In genomic region chr4:663438-664428, GRCh38 we compare ENCODE assay signal across 6 cellular contexts. TPM values are rescaled to one million over a fixed set of nuclear protein-coding genes. Genes with fewer than 3 reads are reported as not detected.
DNase-seq lines count a peak whose midpoint lies in the region; ATAC-seq and TF ChIP-seq lines count a peak whose summit lies in the region.

No MANE protein-coding gene starts in this region.

- no peak overlapping the region for H3K9ac ChIP-seq in endodermal cell (ENCODE audit: extremely low read depth, low read length, poor library complexity, severe bottlenecking)

- peak overlapping the region; percentile 70 for H3K4me3 ChIP-seq in endodermal cell (ENCODE audit: low read length)
- H3K4me3 ChIP-seq in sigmoid colon, result peak overlapping the region; percentile 39 to 70 (median 56)

- H3K9me3 ChIP-seq in endodermal cell (ENCODE audit: control insufficient read depth, low read length), result no peaks in the 10 kb centered on the region
- H3K9me3 ChIP-seq in sigmoid colon, result no peaks in the 10 kb centered on the region

- no peaks in the 10 kb centered on the region for H3K4me1 ChIP-seq in endodermal cell (ENCODE audit: control insufficient read depth, insufficient read depth, low read length)
- H3K4me1 ChIP-seq in sigmoid colon, result peaks cover 0 to 14% (median 13%) of the 10 kb centered on the region in 4 donors

- no peaks in the 10 kb centered on the region for H3K9me3 Mint-ChIP-seq in endodermal cell

- no peaks in the 10 kb centered on the region for H3K27me3 Mint-ChIP-seq in endodermal cell (ENCODE audit: insufficient read depth)

- H3K36me3 Mint-ChIP-seq in endodermal cell (ENCODE audit: low read depth), result peaks cover 7% of the 10 kb centered on the region

- DNase-seq in T-helper 2 cell (peak; percentile 51 to 89 (median 54)), endodermal cell (peak; percentile 89), sigmoid colon (peak; percentile 73), cerebellar nuclear complex (lab: John Stamatoyannopoulos, UW) (no peak)

- WGBS in endodermal cell (ENCODE audit: insufficient coverage in 1 of 2, insufficient read length in 1 of 2), 2 experiments, result 51 to 60% methylated on average over 38 to 80 of the region's 80 CpGs
- 2 to 9% methylated on average over 80 of the region's 80 CpGs for WGBS in sigmoid colon, 2 donors

- H3K36me3 ChIP-seq in endodermal cell (ENCODE audit: control insufficient read depth, insufficient read depth, low read length), result no peaks in the 10 kb centered on the region
- no peaks in the 10 kb centered on the region for H3K36me3 ChIP-seq in sigmoid colon

- H3K27ac ChIP-seq in 22Rv1 (peak overlapping the region; percentile 76), endodermal cell (ENCODE audit: low read depth, low read length) (no peak overlapping the region), sigmoid colon (peak overlapping the region in 2 of 4 donors; percentile 38 to 48)

- no peak for TF ChIP-seq EP300 in sigmoid colon (IDR thresholded peaks at IDR 0.05)

- intact Hi-C loops in sigmoid colon (cut with DNase I), result no loop called here

- peak; percentile 68 for ATAC-seq in GM21825 (IDR thresholded peaks at IDR 0.05; ENCODE audit: unreplicated experiment)

- TF ChIP-seq POLR2A in sigmoid colon (IDR thresholded peaks at IDR 0.05), result no peak

- no peak overlapping the region for H3K27ac Mint-ChIP-seq in endodermal cell

- peak overlapping the region; percentile 66 for H3K4me3 Mint-ChIP-seq in endodermal cell

- H3K4me1 Mint-ChIP-seq in endodermal cell, result no peaks in the 10 kb centered on the region

- TF ChIP-seq CTCF in 22Rv1 (IDR thresholded peaks at IDR 0.05) (peak; percentile 63), endodermal cell (conservative IDR thresholded peaks at IDR 0.05) (peak; percentile 41), sigmoid colon (IDR thresholded peaks at IDR 0.05) (no peak)

- H3K27me3 ChIP-seq in endodermal cell (ENCODE audit: control insufficient read depth, insufficient read depth, low read length, poor library complexity, severe bottlenecking) (no peaks in the 10 kb centered on the region), sigmoid colon (peaks cover 0 to 26% (median 22%) of the 10 kb centered on the region in 3 donors)

RNA-seq across cellular contexts. Expression of gene ATP5ME, which starts 10.3 kb away (rescaled TPM):
- 100 to 1,000 TPM; 407 to 456 TPM for total RNA-seq in endodermal cell
- 299 TPM for polyA plus RNA-seq in endodermal cell (2013, experiment 1 of 2)
- 303 TPM for polyA plus RNA-seq in endodermal cell (2013, experiment 2 of 2)
- 100 to 1,000 TPM; 104 to 244 (median 194) TPM for total RNA-seq in sigmoid colon
- polyA plus RNA-seq in sigmoid colon, result 1,000 to 10,000 TPM in 2 of 3 donors, 100 to 1,000 TPM in 1; 610 to 1,302 (median 1,156) TPM

RNA-seq across cellular contexts. Expression of gene MYL5, which starts 10.6 kb away (rescaled TPM):
- total RNA-seq in endodermal cell, result 10 to 100 TPM; 20.0 to 23.4 TPM
- 8.7 TPM for polyA plus RNA-seq in endodermal cell (2013, experiment 1 of 2)
- polyA plus RNA-seq in endodermal cell (2013, experiment 2 of 2), result 6.1 TPM
- 10 to 100 TPM in 2 of 4 donors, 1 to 10 TPM in 2; 5.7 to 11.7 (median 9.8) TPM for total RNA-seq in sigmoid colon
- 10 to 100 TPM; 19.2 to 29.7 (median 28.7) TPM for polyA plus RNA-seq in sigmoid colon

RNA-seq across cellular contexts. Expression of gene SLC49A3, which starts 25.2 kb away (rescaled TPM):
- total RNA-seq in endodermal cell (10 to 100 TPM; 15.1 to 16.4 TPM), sigmoid colon (1 to 10 TPM; 3.9 to 5.0 (median 4.5) TPM)
- polyA plus RNA-seq in endodermal cell (2013, experiment 1 of 2), result 2.0 TPM
- 1.0 TPM for polyA plus RNA-seq in endodermal cell (2013, experiment 2 of 2)
- polyA plus RNA-seq in sigmoid colon, result 1 to 10 TPM; 2.4 to 6.4 (median 4.6) TPM

RNA-seq across cellular contexts. Expression of gene PDE6B, which starts 38.4 kb away (rescaled TPM):
- total RNA-seq in endodermal cell (10 to 100 TPM; 12.4 to 14.6 TPM), sigmoid colon (1 to 10 TPM in 2 of 4 donors, under 1 TPM in 1, not detected in 1; 0.41 to 5.4 (median 2.6) TPM)
- 5.0 TPM for polyA plus RNA-seq in endodermal cell (2013, experiment 1 of 2)
- 2.4 TPM for polyA plus RNA-seq in endodermal cell (2013, experiment 2 of 2)
- 1 to 10 TPM in 1 of 3 donors, under 1 TPM in 2; under 0.01 to 4.1 (median 0.46) TPM for polyA plus RNA-seq in sigmoid colon

RNA-seq across cellular contexts. Expression of gene PCGF3, which starts 41.9 kb away (rescaled TPM):
- total RNA-seq in endodermal cell (10 to 100 TPM; 53.1 to 64.0 TPM), sigmoid colon (10 to 100 TPM; 26.4 to 60.1 (median 40.2) TPM)
- 64.4 TPM for polyA plus RNA-seq in endodermal cell (2013, experiment 1 of 2)
- polyA plus RNA-seq in endodermal cell (2013, experiment 2 of 2), result 55.3 TPM
- polyA plus RNA-seq in sigmoid colon, result 10 to 100 TPM; 15.6 to 52.9 (median 24.5) TPM

Comparison
In these comparisons a context has a peak if more than half of its experiments do, and no peak if none do; other contexts are left out.
1. CTCF ChIP-seq: peak in 22Rv1 (single experiment) and endodermal cell (single experiment); none in sigmoid colon (0 of 4).
2. DNase-seq: peak in T-helper 2 cell (5 of 5), endodermal cell (single experiment) and sigmoid colon (single experiment); none in cerebellar nuclear complex (0 of 2).